In the genomic region with DNA sequence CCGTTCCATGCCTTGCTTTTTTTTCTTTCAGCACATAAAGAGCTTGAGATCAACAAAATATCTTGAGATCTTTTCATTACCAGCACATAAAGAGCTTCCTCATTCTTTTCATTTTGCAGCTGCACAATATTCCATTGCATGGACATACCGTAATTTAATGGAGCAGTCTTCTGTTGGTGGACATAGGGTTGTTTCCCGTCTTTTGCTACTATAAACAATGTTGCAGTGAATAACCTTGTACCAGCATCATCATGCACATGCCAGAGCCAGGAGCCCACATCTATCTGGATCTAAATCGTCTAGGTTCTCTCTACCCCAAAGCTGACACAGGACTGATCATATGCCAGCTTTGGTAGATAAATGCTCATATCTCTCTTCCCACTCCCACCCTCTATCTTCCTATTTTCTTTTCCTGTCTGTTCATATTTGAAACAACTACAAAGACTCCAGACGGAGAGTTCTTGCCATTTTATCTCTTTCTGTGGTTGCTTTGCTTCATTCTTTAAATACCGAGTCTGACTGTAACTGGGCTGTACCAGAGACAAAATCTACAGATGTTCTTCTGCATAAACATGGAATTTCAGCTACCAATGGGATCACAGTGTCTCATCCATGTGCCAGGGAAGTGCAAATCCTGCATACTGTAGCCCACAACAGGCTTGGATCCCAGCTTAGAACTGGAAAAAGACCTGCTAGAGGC, we compare ENCODE assay signal across 1 cellular context.
TF ChIP-seq lines count a peak whose summit lies in the region.

No MANE protein-coding gene starts in this region.

TF ChIP-seq in SK-N-SH, 30 proteins besides CTCF, POLR2A, EP300 and RAD21 (continued from another document):
- TF ChIP-seq, protein P1, sequence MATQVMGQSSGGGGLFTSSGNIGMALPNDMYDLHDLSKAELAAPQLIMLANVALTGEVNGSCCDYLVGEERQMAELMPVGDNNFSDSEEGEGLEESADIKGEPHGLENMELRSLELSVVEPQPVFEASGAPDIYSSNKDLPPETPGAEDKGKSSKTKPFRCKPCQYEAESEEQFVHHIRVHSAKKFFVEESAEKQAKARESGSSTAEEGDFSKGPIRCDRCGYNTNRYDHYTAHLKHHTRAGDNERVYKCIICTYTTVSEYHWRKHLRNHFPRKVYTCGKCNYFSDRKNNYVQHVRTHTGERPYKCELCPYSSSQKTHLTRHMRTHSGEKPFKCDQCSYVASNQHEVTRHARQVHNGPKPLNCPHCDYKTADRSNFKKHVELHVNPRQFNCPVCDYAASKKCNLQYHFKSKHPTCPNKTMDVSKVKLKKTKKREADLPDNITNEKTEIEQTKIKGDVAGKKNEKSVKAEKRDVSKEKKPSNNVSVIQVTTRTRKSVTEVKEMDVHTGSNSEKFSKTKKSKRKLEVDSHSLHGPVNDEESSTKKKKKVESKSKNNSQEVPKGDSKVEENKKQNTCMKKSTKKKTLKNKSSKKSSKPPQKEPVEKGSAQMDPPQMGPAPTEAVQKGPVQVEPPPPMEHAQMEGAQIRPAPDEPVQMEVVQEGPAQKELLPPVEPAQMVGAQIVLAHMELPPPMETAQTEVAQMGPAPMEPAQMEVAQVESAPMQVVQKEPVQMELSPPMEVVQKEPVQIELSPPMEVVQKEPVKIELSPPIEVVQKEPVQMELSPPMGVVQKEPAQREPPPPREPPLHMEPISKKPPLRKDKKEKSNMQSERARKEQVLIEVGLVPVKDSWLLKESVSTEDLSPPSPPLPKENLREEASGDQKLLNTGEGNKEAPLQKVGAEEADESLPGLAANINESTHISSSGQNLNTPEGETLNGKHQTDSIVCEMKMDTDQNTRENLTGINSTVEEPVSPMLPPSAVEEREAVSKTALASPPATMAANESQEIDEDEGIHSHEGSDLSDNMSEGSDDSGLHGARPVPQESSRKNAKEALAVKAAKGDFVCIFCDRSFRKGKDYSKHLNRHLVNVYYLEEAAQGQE (IDR thresholded peaks at IDR 0.05; ENCODE audit: low read depth, low read length): no peak
- TF ChIP-seq GATA2 (CRISPR knock-in tag; IDR thresholded peaks at IDR 0.05) (no peak), FOSL2 (IDR thresholded peaks at IDR 0.05; ENCODE audit: borderline replicate concordance, low read depth) (no peak), RCOR1 (IDR thresholded peaks at IDR 0.05; ENCODE audit: low read length) (no peak), EZH2phosphoT487 (IDR thresholded peaks at IDR 0.05; ENCODE audit: borderline replicate concordance, low read depth) (no peak), TAF1 (IDR thresholded peaks at IDR 0.05; ENCODE audit: borderline replicate concordance, low read depth, low read length) (no peak), CHD2 (IDR thresholded peaks at IDR 0.05; ENCODE audit: low read length, partially characterized antibody) (no peak), NRF1 (IDR thresholded peaks at IDR 0.05; ENCODE audit: low read depth, low read length) (no peak), TEAD4 (IDR thresholded peaks at IDR 0.05; ENCODE audit: borderline replicate concordance, insufficient read depth) (peak; percentile 84), RXRA (IDR thresholded peaks at IDR 0.05; ENCODE audit: borderline replicate concordance, low read depth) (peak; percentile 14; the same call in 1 of the 2 replicates), MXI1 (IDR thresholded peaks at IDR 0.05; ENCODE audit: low read depth, low read length) (no peak)
- TF ChIP-seq, protein P2, sequence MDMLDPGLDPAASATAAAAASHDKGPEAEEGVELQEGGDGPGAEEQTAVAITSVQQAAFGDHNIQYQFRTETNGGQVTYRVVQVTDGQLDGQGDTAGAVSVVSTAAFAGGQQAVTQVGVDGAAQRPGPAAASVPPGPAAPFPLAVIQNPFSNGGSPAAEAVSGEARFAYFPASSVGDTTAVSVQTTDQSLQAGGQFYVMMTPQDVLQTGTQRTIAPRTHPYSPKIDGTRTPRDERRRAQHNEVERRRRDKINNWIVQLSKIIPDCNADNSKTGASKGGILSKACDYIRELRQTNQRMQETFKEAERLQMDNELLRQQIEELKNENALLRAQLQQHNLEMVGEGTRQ (IDR thresholded peaks at IDR 0.05; ENCODE audit: borderline replicate concordance, low read depth, low read length): no peak
